Comparison of ENCODE assay signal across 18 cellular contexts in genomic region chr2:218082586-218083351, GRCh38. TPM values are rescaled to one million over a fixed set of nuclear protein-coding genes. Genes with fewer than 3 reads are reported as not detected.
"Had no signal": no experiment of that assay in that cellular context is flagged by ENCODE, and none has a peak within 500 bp of the region (broad histone marks: within the 10 kb centered on the region; RNA-seq: fewer than 3 reads in every experiment).

No MANE protein-coding gene starts in this region.

- DNase-seq: activated CD4-positive, alpha-beta T cell treated with anti-CD3 and anti-CD28 coated beads, Interleukin-2, amount 50 U/mL, for 48 hours; activated CD4-positive, CD25-positive, alpha-beta regulatory T cell treated with anti-CD3 and anti-CD28 coated beads, Interleukin-2, amount 50 U/mL, for 72 hours; activated naive CD4-positive, alpha-beta T cell treated with anti-CD3 and anti-CD28 coated beads, Interleukin-2, amount 10 ng/mL, durations not matched to agents 7 days and 5 days; dorsolateral prefrontal cortex; endodermal cell; midbrain; psoas muscle; sigmoid colon; stimulated activated CD4-positive, alpha-beta T cell treated with anti-CD3 and anti-CD28 coated beads, Interleukin-1b, Interleukin-23, amount 100 ng/mL, for 48 hours; T-helper 9 cell had no signal

- ATAC-seq: gastroesophageal sphincter, psoas muscle had no signal

- H3K27me3 ChIP-seq: ascending aorta, breast epithelium, sigmoid colon had no signal

- H3K4me1 Mint-ChIP-seq: activated naive CD4-positive, alpha-beta T cell treated with anti-CD3 and anti-CD28 coated beads, Interleukin-2, amount 10 ng/mL, durations not matched to agents 7 days and 5 days; endodermal cell had no signal

- H3K4me1 ChIP-seq: ascending aorta, breast epithelium, gastroesophageal sphincter, psoas muscle, sigmoid colon had no signal

- H3K27ac ChIP-seq: ascending aorta, breast epithelium, dorsolateral prefrontal cortex, gastroesophageal sphincter, psoas muscle, sigmoid colon had no signal

- H3K4me3 Mint-ChIP-seq: activated naive CD4-positive, alpha-beta T cell treated with anti-CD3 and anti-CD28 coated beads, Interleukin-2, amount 10 ng/mL, durations not matched to agents 7 days and 5 days; endodermal cell had no signal

- H3K36me3 ChIP-seq: ascending aorta, breast epithelium, gastroesophageal sphincter, sigmoid colon had no signal

- H3K4me3 ChIP-seq: ascending aorta, breast epithelium, dorsolateral prefrontal cortex, gastroesophageal sphincter, lung, psoas muscle, sigmoid colon had no signal

- H3K27ac Mint-ChIP-seq: activated naive CD4-positive, alpha-beta T cell treated with anti-CD3 and anti-CD28 coated beads, Interleukin-2, amount 10 ng/mL, durations not matched to agents 7 days and 5 days; endodermal cell had no signal

RNA-seq across cellular contexts. Expression of gene RUFY4, which starts 13.7 kb away (rescaled TPM):
- total RNA-seq: ascending aorta, epithelial cell of proximal tubule, gastroesophageal sphincter, psoas muscle, urinary bladder had no signal
- polyA plus RNA-seq: neural cell had no signal

RNA-seq across cellular contexts. Expression of gene CXCR2, which starts 43.1 kb away (rescaled TPM):
- total RNA-seq: ascending aorta, endodermal cell, epithelial cell of proximal tubule, myocyte, sigmoid colon had no signal
- polyA plus RNA-seq: neural cell had no signal
